ENCODE assay signal across 8 cellular contexts in genomic region chr3:12796171-12797123, GRCh38.
DNase-seq lines count a peak whose midpoint lies in the region; ATAC-seq and TF ChIP-seq lines count a peak whose summit lies in the region.

Gene CAND2, plus strand, starts transcription at chr3:12796680. Its CDS starts 41 bp downstream, at chr3:12796721.

- H3K36me3 ChIP-seq in ES-I3 (ENCODE audit: insufficient read depth, low read length) = no peaks in the 10 kb centered on the region

- TF ChIP-seq POLR2A in erythroblast (IDR thresholded peaks at IDR 0.05; ENCODE audit: low read length) = no peak

- H3K4me1 ChIP-seq in ES-I3 (ENCODE audit: insufficient read depth, low read length) = peaks cover 3% of the 10 kb centered on the region; the same call in 1 of the 2 replicates

- H3K9me3 ChIP-seq in ES-I3 (ENCODE audit: control insufficient read depth, insufficient read depth, low read length) = no peaks in the 10 kb centered on the region

- H3K9ac ChIP-seq in ES-I3 (ENCODE audit: low read depth, low read length) = peak within 1 kb of the TSS; percentile 72

- peak within 1 kb of the TSS; percentile 81 for H3K27ac ChIP-seq in substantia nigra (ENCODE audit: low read depth, low read length, poor library complexity, severe bottlenecking)

- ATAC-seq in GM18909 (IDR thresholded peaks at IDR 0.05; ENCODE audit: poor library complexity, unreplicated experiment) (no peak), GM18511 (IDR thresholded peaks at IDR 0.05; ENCODE audit: unreplicated experiment) (no peak)

- DNase-seq in NCI-H2029 (lab: John Stamatoyannopoulos, UW) (peak; percentile 67), activated T-cell treated with anti-CD3 and anti-CD28 coated beads for 1 hour (ENCODE audit: low read depth) (peak; percentile 16), erythroblast (lab: John Stamatoyannopoulos, UW) (peak; percentile 59 to 65), middle frontal gyrus (ENCODE audit: extremely low spot score, low spot score) (peak; percentile 15), substantia nigra (lab: John Stamatoyannopoulos, UW) (peak in 34 of 49 donors; percentile 13 to 85 (median 40))

Comparison
In these comparisons a context has a peak if more than half of its experiments do, and no peak if none do; other contexts are left out.
1. DNase-seq: peak in every context shown above with its lines; median percentile 67 in NCI-H2029; 62 in erythroblast; 40 in substantia nigra; 16 in activated T-cell treated with anti-CD3 and anti-CD28 coated beads for 1 hour; 15 in middle frontal gyrus.